8 cellular contexts compared by ENCODE assay signal in genomic region chr11:61587541-61587941, GRCh38. TPM values are rescaled to one million over a fixed set of nuclear protein-coding genes. Genes with fewer than 3 reads are reported as not detected.
DNase-seq lines count a peak whose midpoint lies in the region; ATAC-seq and TF ChIP-seq lines count a peak whose summit lies in the region.

No MANE protein-coding gene starts in this region.

- H3K27ac ChIP-seq in C4-2B (peak overlapping the region; percentile 77), PC-3 (ENCODE audit: low read length) (no peak overlapping the region), duodenal mucosa (ENCODE audit: low read depth, low read length) (no peak overlapping the region)

- TF ChIP-seq CTCF in C4-2B (conservative IDR thresholded peaks at IDR 0.05) (no peak), PC-3 (conservative IDR thresholded peaks at IDR 0.05; ENCODE audit: low read depth, low read length) (no peak)

- H3K9me3 ChIP-seq in PC-3 (ENCODE audit: low read length) (no peaks in the 10 kb centered on the region), duodenal mucosa (ENCODE audit: control insufficient read depth in 1 of 2, low read length in 2 of 2) (no peaks in the 10 kb centered on the region)

- peaks cover 18% of the 10 kb centered on the region for H3K4me1 ChIP-seq in PC-3 (ENCODE audit: insufficient read depth, low read length)
- peaks cover 8 to 12% of the 10 kb centered on the region in 2 donors for H3K4me1 ChIP-seq in duodenal mucosa (ENCODE audit: control insufficient read depth in 1 of 2, insufficient read depth in 2 of 2, low read length in 2 of 2)

- intact Hi-C loops in PC-3 (cut with micrococcal nuclease): no loop called here

- no TSS peak for BruUV-seq in PC-3 (replicated peaks; lab: Mats Ljungman, UMichigan)

- CTCF ChIA-PET in PC-3 (lab: Charles Lee): no interaction called here

- H3K4me2 ChIP-seq in PC-3 (ENCODE audit: low read length): peak overlapping the region; percentile 78

- peak overlapping the region; percentile 77 for H2AFZ ChIP-seq in PC-3 (ENCODE audit: low read length)

- ATAC-seq in PC-3 (peak; percentile 72), HG02763 (IDR thresholded peaks at IDR 0.05; ENCODE audit: unreplicated experiment) (no peak)

- H3K9ac ChIP-seq in PC-3 (ENCODE audit: low read length): peak overlapping the region; percentile 20
- H3K9ac ChIP-seq in duodenal mucosa (ENCODE audit: low read depth in 1 of 2, low read length in 2 of 2): peak overlapping the region in 1 of 2 donors; percentile 1

- no peaks in the 10 kb centered on the region for H3K79me2 ChIP-seq in PC-3 (ENCODE audit: low read length)

- H3K36me3 ChIP-seq in PC-3 (ENCODE audit: low read depth, low read length) (no peaks in the 10 kb centered on the region), duodenal mucosa (ENCODE audit: control insufficient read depth in 1 of 2, insufficient read depth in 2 of 2, low read length in 2 of 2) (no peaks in the 10 kb centered on the region)

- H4K20me1 ChIP-seq in PC-3 (ENCODE audit: low read length): no peaks in the 10 kb centered on the region

- H3K27me3 ChIP-seq in PC-3 (ENCODE audit: low read length) (no peaks in the 10 kb centered on the region), duodenal mucosa (ENCODE audit: control insufficient read depth in 1 of 2, insufficient read depth in 2 of 2, low read length in 2 of 2) (peaks cover 30 to 33% of the 10 kb centered on the region in 2 donors)

- H3K4me3 ChIP-seq in PC-3 (ENCODE audit: low read length) (peak overlapping the region; percentile 61), duodenal mucosa (ENCODE audit: low read depth in 1 of 2, low read length in 2 of 2) (peak overlapping the region; percentile 14 to 47)

- no peaks in the 10 kb centered on the region for H3F3A ChIP-seq in PC-3 (ENCODE audit: low read length, unreplicated experiment)

- H3K9me2 ChIP-seq in PC-3 (replicated peaks; ENCODE audit: low read length): no peaks in the 10 kb centered on the region

- DNase-seq in PC-3 (peak; percentile 32), mucosa of gallbladder (ENCODE audit: low spot score) (peak; percentile 30), NCI-H1694 treated with DMSO at 0.1 percent for 48 hours (lab: John Stamatoyannopoulos, UW) (no peak), inferior parietal cortex (ENCODE audit: extremely low spot score) (no peak), DMS153 (lab: John Stamatoyannopoulos, UW) (no peak)

- POLR2A ChIA-PET in PC-3 (lab: Charles Lee; ENCODE audit: unreplicated experiment): interaction anchor here (0.7 kb wide), 1 partner anchor 20 kb away, joined by 3 read pairs; no protein-coding TSS in a partner anchor

RNA-seq across cellular contexts. Expression of gene SYT7, which starts 6.7 kb away (rescaled TPM):
- total RNA-seq in PC-3 (2014; rRNA removed) (21.5 and 23.2 TPM in 2 replicates), mucosa of gallbladder (1.5 TPM)

Comparison
In these comparisons a context has a peak if more than half of its experiments do, and no peak if none do; other contexts are left out.
1. DNase-seq: peak in PC-3 (single experiment) and mucosa of gallbladder (single experiment); none in NCI-H1694 treated with DMSO at 0.1 percent for 48 hours (single experiment), inferior parietal cortex (single experiment) and DMS153 (single experiment).